In the genomic region with DNA sequence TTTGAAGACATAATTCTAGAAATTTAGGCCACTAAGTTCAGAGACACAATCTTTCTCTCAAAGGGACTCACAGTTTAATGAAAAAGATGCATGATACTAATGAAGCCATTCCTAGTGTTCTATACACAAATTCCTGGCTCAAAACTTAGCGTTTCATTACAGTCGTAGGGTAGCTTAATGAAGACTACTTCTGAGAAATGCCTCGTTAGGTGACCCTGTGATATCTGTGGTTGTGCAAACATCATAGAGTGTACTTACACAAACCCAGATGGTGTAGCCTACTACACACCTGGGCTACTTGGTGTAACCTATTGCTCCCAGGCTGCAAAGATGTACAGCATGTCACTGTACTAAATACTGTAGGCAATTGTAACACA, we compare ENCODE assay signal across 8 cellular contexts. TPM values are rescaled to one million over a fixed set of nuclear protein-coding genes. Genes with fewer than 3 reads are reported as not detected.
DNase-seq lines count a peak whose midpoint lies in the region; ATAC-seq and TF ChIP-seq lines count a peak whose summit lies in the region.

No MANE protein-coding gene starts in this region.

- H3K27me3 ChIP-seq in HL-60 (ENCODE audit: insufficient read depth, poor library complexity, severe bottlenecking) (no peaks in the 10 kb centered on the region), ascending aorta (no peaks in the 10 kb centered on the region), ovary (no peaks in the 10 kb centered on the region)

- peak overlapping the region; percentile 86 for H3K4me3 Mint-ChIP-seq in Calu3 (ENCODE audit: low read depth, unreplicated experiment)
- H3K4me3 Mint-ChIP-seq in brain = peak overlapping the region; percentile 93 to 98 (median 96)
- H3K4me3 Mint-ChIP-seq in osteocyte (ENCODE audit: unreplicated experiment) = peak overlapping the region; percentile 87

- DNase-seq in Calu3 (no peak), HL-60 (ENCODE audit: low read depth in 1 of 2, low spot score in 1 of 2) (peak in 1 of 2 experiments; percentile 2), osteocyte (ENCODE audit: extremely low spot score, unreplicated experiment) (no peak), ascending aorta (ENCODE audit: low spot score in 2 of 2) (no peak), ovary (no peak), DMS153 (lab: John Stamatoyannopoulos, UW) (no peak)

- TF ChIP-seq CTCF in Calu3 (IDR thresholded peaks at IDR 0.05; ENCODE audit: unreplicated experiment) (no peak), HL-60 (IDR thresholded peaks at IDR 0.05; ENCODE audit: insufficient read depth, low read length) (no peak), brain (conservative IDR thresholded peaks at IDR 0.05) (no peak), osteocyte (IDR thresholded peaks at IDR 0.05) (no peak), ascending aorta (IDR thresholded peaks at IDR 0.05) (no peak), ovary (IDR thresholded peaks at IDR 0.05) (no peak)

- intact Hi-C loops in Calu3 (cut with micrococcal nuclease; ENCODE audit: unreplicated experiment) = no loop called here
- intact Hi-C loops in ascending aorta (cut with DNase I) = loop anchor here (1.0 to 10.0 kb wide), 3 partner anchors 29 to 1232 kb away; partner anchors contain the start of genes LRGUK and SLC35B4
- intact Hi-C loops in ovary (cut with DNase I) = no loop called here

- H3K27ac ChIP-seq in HL-60 (replicated peaks) (peak overlapping the region; percentile 2; the same call in 1 of the 2 replicates), ascending aorta (no peak overlapping the region), ovary (no peak overlapping the region)

- H3K27me3 Mint-ChIP-seq in Calu3 (ENCODE audit: unreplicated experiment) (peaks cover 10% of the 10 kb centered on the region), brain (peaks cover 9% of the 10 kb centered on the region), osteocyte (ENCODE audit: unreplicated experiment) (peaks cover 7% of the 10 kb centered on the region)

- no peaks in the 10 kb centered on the region for H3K9me3 ChIP-seq in ascending aorta
- H3K9me3 ChIP-seq in ovary = no peaks in the 10 kb centered on the region

- no TSS peak for BruUV-seq in Calu3 (replicated peaks; lab: Mats Ljungman, UMichigan)

- TF ChIP-seq EP300 in ovary (IDR thresholded peaks at IDR 0.05) = no peak

- 79 to 93% (median 81%) methylated on average over 3 of the region's 3 CpGs for WGBS in ovary, 3 donors

- peaks cover 4 to 9% of the 10 kb centered on the region in 2 donors for H3K4me1 ChIP-seq in ascending aorta
- peaks cover 4% of the 10 kb centered on the region for H3K4me1 ChIP-seq in ovary (ENCODE audit: insufficient read depth)

- TF ChIP-seq POLR2A in ovary (IDR thresholded peaks at IDR 0.05) = no peak

- no peaks in the 10 kb centered on the region for H3K36me3 ChIP-seq in ascending aorta
- H3K36me3 ChIP-seq in ovary = no peaks in the 10 kb centered on the region

- CTCF ChIA-PET in Calu3 (lab: Charles Lee) = interaction anchor here (0.7 kb wide), 1 partner anchor 9 kb away, joined by 3 read pairs; no protein-coding TSS in a partner anchor

- H3K27ac Mint-ChIP-seq in Calu3 (ENCODE audit: unreplicated experiment) (peak overlapping the region; percentile 81), brain (peak overlapping the region; percentile 90 to 98 (median 92)), osteocyte (ENCODE audit: unreplicated experiment) (peak overlapping the region; percentile 94)

- H3K9me3 Mint-ChIP-seq in Calu3 (ENCODE audit: low read depth, unreplicated experiment) (no peaks in the 10 kb centered on the region), brain (peaks cover 0 to 3% (median 0%) of the 10 kb centered on the region in 5 experiments), osteocyte (ENCODE audit: unreplicated experiment) (no peaks in the 10 kb centered on the region)

- H3K36me3 Mint-ChIP-seq in Calu3 (ENCODE audit: insufficient read depth, unreplicated experiment) (peaks cover 17% of the 10 kb centered on the region), brain (peaks cover 13% of the 10 kb centered on the region), osteocyte (ENCODE audit: unreplicated experiment) (no peaks in the 10 kb centered on the region)

- H3K4me3 ChIP-seq in HL-60 (replicated peaks; ENCODE audit: insufficient read depth, low read length) = no peak overlapping the region
- H3K4me3 ChIP-seq in ascending aorta = peak overlapping the region in 1 of 2 donors; percentile 85
- no peak overlapping the region for H3K4me3 ChIP-seq in ovary

- peaks cover 14% of the 10 kb centered on the region for H3K4me1 Mint-ChIP-seq in Calu3 (ENCODE audit: low read depth, unreplicated experiment)
- peaks cover 37% of the 10 kb centered on the region for H3K4me1 Mint-ChIP-seq in brain
- H3K4me1 Mint-ChIP-seq in osteocyte (ENCODE audit: unreplicated experiment) = peaks cover 23% of the 10 kb centered on the region

- ATAC-seq in GM21360 (IDR thresholded peaks at IDR 0.05; ENCODE audit: unreplicated experiment) = no peak

RNA-seq across cellular contexts. Expression of gene CHCHD3, which starts 0.5 kb away (rescaled TPM):
- total RNA-seq in Calu3 (2022) (82.2 and 89.9 TPM in 2 replicates), osteocyte (47.4 and 53.5 TPM in 2 replicates), ascending aorta (26.2 TPM), ovary (10 to 100 TPM; 31.4 to 45.2 (median 36.7) TPM)
- polyA plus RNA-seq in brain (ENCODE audit: insufficient read depth, low read depth, low replicate concordance) (96.1 TPM), ovary (10 to 100 TPM; 31.8 to 59.1 TPM)
